9 cellular contexts compared by ENCODE assay signal in the genomic region with DNA sequence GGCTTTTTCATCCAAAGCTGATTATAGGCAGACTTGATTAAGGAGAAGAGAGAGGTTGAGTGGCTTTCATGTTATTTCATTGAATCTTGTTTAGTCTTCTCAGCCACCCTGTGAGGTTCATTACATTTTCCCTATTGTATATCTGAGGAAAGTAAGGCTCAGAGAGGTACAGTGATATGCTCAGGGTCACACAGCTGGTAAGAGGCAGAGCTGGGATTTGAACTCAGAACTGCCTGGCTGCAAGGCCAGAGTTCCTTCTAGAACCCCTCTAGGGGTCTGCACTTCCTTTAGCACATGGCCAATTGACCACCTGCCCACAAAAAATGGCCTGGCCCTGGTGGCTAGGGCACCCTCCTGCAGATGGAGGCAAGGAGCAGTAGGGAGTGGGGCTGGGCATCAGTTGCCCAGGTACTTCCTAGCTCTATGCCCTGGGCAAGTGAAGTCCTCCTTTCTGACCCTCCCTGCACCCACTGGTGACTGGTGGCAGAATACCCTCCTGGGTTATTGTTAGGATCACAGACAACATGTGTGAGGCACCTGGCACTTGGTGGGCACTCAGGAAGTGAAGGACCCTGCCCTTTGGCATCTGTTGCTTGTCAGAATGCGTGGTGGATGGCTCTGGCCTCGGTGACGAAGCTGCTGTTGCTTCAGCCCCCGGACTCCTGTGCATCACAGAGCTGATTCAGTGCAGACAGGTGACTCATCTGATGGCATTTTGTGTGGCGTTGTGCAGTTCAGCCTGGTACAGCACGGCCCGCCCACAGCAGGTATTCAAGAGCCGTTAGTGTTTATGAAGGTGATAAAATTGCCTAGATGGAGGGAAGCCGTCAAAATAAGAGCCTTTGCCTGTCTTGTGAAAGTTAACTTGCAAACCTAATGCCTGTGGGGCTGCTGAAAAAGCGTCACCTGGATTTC.
DNase-seq lines count a peak whose midpoint lies in the region; ATAC-seq and TF ChIP-seq lines count a peak whose summit lies in the region.
"Had no signal": no experiment of that assay in that cellular context is flagged by ENCODE, and none has a peak within 500 bp of the region (broad histone marks: within the 10 kb centered on the region; RNA-seq: fewer than 3 reads in every experiment).

No MANE protein-coding gene starts in this region.

- no peaks in the 10 kb centered on the region for H3K9me3 Mint-ChIP-seq in activated T-helper 17 cell treated with anti-CD3 and anti-CD28 coated beads, Interleukin-2, amount 50 U/mL, for 72 hours
- no peaks in the 10 kb centered on the region for H3K9me3 Mint-ChIP-seq in stimulated activated effector memory CD8-positive, alpha-beta T cell treated with anti-CD3 and anti-CD28 coated beads, Interleukin-12 subunit alpha, Interleukin-12 subunit beta, amount 100 ng/mL, for 72 hours
- H3K9me3 Mint-ChIP-seq in nephron progenitor cell, result no peaks in the 10 kb centered on the region

- H3K27me3 ChIP-seq in left lung, result no peaks in the 10 kb centered on the region
- no peaks in the 10 kb centered on the region for H3K27me3 ChIP-seq in gastroesophageal sphincter

- H3K4me3 ChIP-seq in left lung (no peak overlapping the region), gastroesophageal sphincter (no peak overlapping the region)
- H3K4me3 ChIP-seq: GM12878 had no signal

- ATAC-seq in activated T-helper 17 cell treated with anti-CD3 and anti-CD28 coated beads, Interleukin-2, amount 50 U/mL, for 72 hours (replicated peaks), result peak; percentile 99
- ATAC-seq in left lung (peak; percentile 81), gastroesophageal sphincter (no peak)
- peak; percentile 98 for ATAC-seq in stimulated activated effector memory CD8-positive, alpha-beta T cell treated with anti-CD3 and anti-CD28 coated beads, Interleukin-12 subunit alpha, Interleukin-12 subunit beta, amount 100 ng/mL, for 72 hours
- ATAC-seq: GM12878 had no signal

- H3K9me3 ChIP-seq in left lung, result no peaks in the 10 kb centered on the region
- H3K9me3 ChIP-seq in gastroesophageal sphincter, result no peaks in the 10 kb centered on the region

- peaks cover 18% of the 10 kb centered on the region for H3K4me1 Mint-ChIP-seq in activated T-helper 17 cell treated with anti-CD3 and anti-CD28 coated beads, Interleukin-2, amount 50 U/mL, for 72 hours
- peaks cover 49% of the 10 kb centered on the region for H3K4me1 Mint-ChIP-seq in stimulated activated effector memory CD8-positive, alpha-beta T cell treated with anti-CD3 and anti-CD28 coated beads, Interleukin-12 subunit alpha, Interleukin-12 subunit beta, amount 100 ng/mL, for 72 hours
- peaks cover 38% of the 10 kb centered on the region for H3K4me1 Mint-ChIP-seq in nephron progenitor cell

- H3K27me3 Mint-ChIP-seq in activated T-helper 17 cell treated with anti-CD3 and anti-CD28 coated beads, Interleukin-2, amount 50 U/mL, for 72 hours, result no peaks in the 10 kb centered on the region
- H3K27me3 Mint-ChIP-seq in nephron progenitor cell (ENCODE audit: low read depth, poor library complexity), result peaks cover 4% of the 10 kb centered on the region

- H3K4me1 ChIP-seq in left lung, result peaks cover 8 to 51% of the 10 kb centered on the region in 2 donors
- H3K4me1 ChIP-seq in gastroesophageal sphincter, result peaks cover 0 to 48% (median 7%) of the 10 kb centered on the region in 3 donors

- H3K36me3 ChIP-seq in left lung, result no peaks in the 10 kb centered on the region
- no peaks in the 10 kb centered on the region for H3K36me3 ChIP-seq in gastroesophageal sphincter

- 50 to 64% methylated on average over 1 to 6 of the region's 10 CpGs for WGBS in gastroesophageal sphincter (ENCODE audit: low coverage in 1 of 2), 2 donors

- no peaks in the 10 kb centered on the region for H3K36me3 Mint-ChIP-seq in activated T-helper 17 cell treated with anti-CD3 and anti-CD28 coated beads, Interleukin-2, amount 50 U/mL, for 72 hours (ENCODE audit: low read depth)
- no peaks in the 10 kb centered on the region for H3K36me3 Mint-ChIP-seq in stimulated activated effector memory CD8-positive, alpha-beta T cell treated with anti-CD3 and anti-CD28 coated beads, Interleukin-12 subunit alpha, Interleukin-12 subunit beta, amount 100 ng/mL, for 72 hours
- H3K36me3 Mint-ChIP-seq in nephron progenitor cell (ENCODE audit: low read depth), result no peaks in the 10 kb centered on the region

- H3K27ac ChIP-seq in left lung (peak overlapping the region in 1 of 2 donors; percentile 58), gastroesophageal sphincter (peak overlapping the region in 1 of 4 donors; percentile 58)

- peak; percentile 6 for DNase-seq in stimulated activated naive CD4-positive, alpha-beta T cell treated with Interleukin-2 at 50 U/mL for 16 hours (lab: John Stamatoyannopoulos, UW)
- DNase-seq in stimulated activated naive CD4-positive, alpha-beta T cell (lab: John Stamatoyannopoulos, UW), result no peak
- DNase-seq in left lung (peak in 1 of 2 donors; percentile 54), nephron progenitor cell (no peak), GM19238 (ENCODE audit: insufficient read length, low spot score) (no peak)
- peak in 1 of 2 donors; percentile 17 for DNase-seq in stimulated activated effector memory CD8-positive, alpha-beta T cell treated with anti-CD3 and anti-CD28 coated beads, Interleukin-12 subunit alpha, Interleukin-12 subunit beta, amount 100 ng/mL, for 72 hours (ENCODE audit: low spot score in 2 of 2)

- intact Hi-C loops in left lung (cut with DNase I), result no loop called here

- peak overlapping the region; percentile 14 for H3K4me3 Mint-ChIP-seq in activated T-helper 17 cell treated with anti-CD3 and anti-CD28 coated beads, Interleukin-2, amount 50 U/mL, for 72 hours
- no peak overlapping the region for H3K4me3 Mint-ChIP-seq in stimulated activated effector memory CD8-positive, alpha-beta T cell treated with anti-CD3 and anti-CD28 coated beads, Interleukin-12 subunit alpha, Interleukin-12 subunit beta, amount 100 ng/mL, for 72 hours
- H3K4me3 Mint-ChIP-seq in nephron progenitor cell, result no peak overlapping the region

- TF ChIP-seq CTCF in left lung (IDR thresholded peaks at IDR 0.05) (no peak), gastroesophageal sphincter (IDR thresholded peaks at IDR 0.05) (no peak), nephron progenitor cell (IDR thresholded peaks at IDR 0.05) (no peak)

- H3K27ac Mint-ChIP-seq in activated T-helper 17 cell treated with anti-CD3 and anti-CD28 coated beads, Interleukin-2, amount 50 U/mL, for 72 hours, result peak overlapping the region; percentile 29
- H3K27ac Mint-ChIP-seq in stimulated activated effector memory CD8-positive, alpha-beta T cell treated with anti-CD3 and anti-CD28 coated beads, Interleukin-12 subunit alpha, Interleukin-12 subunit beta, amount 100 ng/mL, for 72 hours, result no peak overlapping the region
- no peak overlapping the region for H3K27ac Mint-ChIP-seq in nephron progenitor cell

- TF ChIP-seq EP300 in gastroesophageal sphincter (IDR thresholded peaks at IDR 0.05), result no peak

- no peak for TF ChIP-seq POLR2A in gastroesophageal sphincter (IDR thresholded peaks at IDR 0.05)
